8 cellular contexts compared by ENCODE assay signal in the genomic region with DNA sequence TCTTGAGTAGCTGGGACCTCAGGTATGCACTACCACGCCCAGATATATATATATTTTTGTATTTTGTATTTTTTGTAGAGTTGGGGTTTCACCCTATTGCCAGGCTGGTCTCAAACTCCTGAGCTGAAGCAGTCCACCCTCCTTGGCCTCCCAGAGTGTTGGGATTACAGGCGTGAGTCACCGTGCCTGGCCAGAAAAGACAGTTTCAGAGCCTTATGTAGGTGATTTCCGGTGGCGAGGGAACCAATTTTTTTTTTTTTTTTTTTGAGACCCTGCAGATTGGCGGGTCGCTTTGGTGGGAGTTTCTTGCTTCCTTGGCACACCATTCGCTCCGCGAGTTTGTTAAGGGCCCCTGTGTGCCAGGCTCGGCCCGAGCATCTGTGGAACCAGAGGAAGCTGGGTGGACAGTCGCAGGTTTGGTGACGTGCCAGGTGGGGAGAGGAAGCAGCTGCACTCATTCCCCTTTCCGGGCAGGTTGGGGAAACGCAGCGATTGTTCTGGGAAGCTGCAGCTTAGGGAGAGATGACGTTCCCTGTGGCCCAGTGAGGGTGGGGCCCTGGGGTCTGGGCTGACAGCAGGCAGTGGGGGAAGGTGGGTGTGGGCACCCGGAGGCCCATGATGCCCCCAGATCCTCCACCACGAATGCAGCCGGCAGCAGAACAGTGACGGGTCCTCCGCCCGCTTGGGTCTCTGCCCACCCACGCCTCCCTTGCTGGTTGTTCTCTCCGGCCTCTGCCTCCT. TPM values are rescaled to one million over a fixed set of nuclear protein-coding genes. Genes with fewer than 3 reads are reported as not detected.
DNase-seq lines count a peak whose midpoint lies in the region; ATAC-seq, FAIRE-seq and TF ChIP-seq lines count a peak whose summit lies in the region.

No MANE protein-coding gene starts in this region.

- no TSS peak for BruUV-seq in K562 (replicated peaks; lab: Mats Ljungman, UMichigan)

- TF ChIP-seq CTCF in K562 (IDR thresholded peaks at IDR 0.05 in 2 of 3, conservative IDR thresholded peaks at IDR 0.05 in 1 of 3; ENCODE audit: insufficient read depth in 2 of 3, low read depth in 1 of 3, low read length in 3 of 3): no peak

- TF ChIP-seq RAD21 in K562 (CRISPR knock-in tag; conservative IDR thresholded peaks at IDR 0.05 in 1 of 2, IDR thresholded peaks at IDR 0.05 in 1 of 2): no peak

- no peak overlapping the region for H3K4me3 ChIP-seq in BLaER1 treated with 17β-estradiol and CSF1 and Interleukin-3, amounts not matched to agents 10 nM and 100 nM
- H3K4me3 ChIP-seq in MG63 (no peak overlapping the region), K562 (no peak overlapping the region), muscle layer of colon (ENCODE audit: low read depth in 1 of 2, low read length in 2 of 2) (peak overlapping the region in 1 of 2 donors; percentile 60)

- no peaks in the 10 kb centered on the region for H3K27me3 Mint-ChIP-seq in activated CD8-positive, alpha-beta memory T cell treated with anti-CD3 and anti-CD28 coated beads, Interleukin-2, amount 10 ng/mL, durations not matched to agents 7 days and 5 days

- intact Hi-C loops in K562 (cut with micrococcal nuclease): no loop called here

- peak overlapping the region in 2 of 11 experiments; percentile 17 to 28; a peak in 1 of 22 replicates for H3K27ac ChIP-seq in BLaER1 treated with 17β-estradiol and CSF1 and Interleukin-3, amounts not matched to agents 10 nM and 100 nM
- H3K27ac ChIP-seq in K562 (ENCODE audit: extremely low read depth, low read depth, low read length): no peak overlapping the region
- H3K27ac ChIP-seq in muscle layer of colon (ENCODE audit: low read depth, low read length): peak overlapping the region; percentile 41

- H3K4me3 Mint-ChIP-seq in activated CD8-positive, alpha-beta memory T cell treated with anti-CD3 and anti-CD28 coated beads, Interleukin-2, amount 10 ng/mL, durations not matched to agents 7 days and 5 days: no peak overlapping the region

- H3K9me3 ChIP-seq in BLaER1 treated with 17β-estradiol and CSF1 and Interleukin-3, amounts not matched to agents 10 nM and 100 nM (replicated peaks in 1 of 11): no peaks in the 10 kb centered on the region
- H3K9me3 ChIP-seq in MG63 (no peaks in the 10 kb centered on the region), K562 (replicated peaks; ENCODE audit: control insufficient read depth, insufficient read depth, low read depth, low read length) (no peaks in the 10 kb centered on the region), muscle layer of colon (ENCODE audit: low read length) (no peaks in the 10 kb centered on the region)

- H3K4me2 ChIP-seq in BLaER1 treated with 17β-estradiol and CSF1 and Interleukin-3, amounts not matched to agents 10 nM and 100 nM: peak overlapping the region; percentile 32 to 54 (median 43)
- no peak overlapping the region; the same call in 1 of the 2 replicates for H3K4me2 ChIP-seq in K562 (ENCODE audit: insufficient read depth, low read length)

- peaks cover 0 to 10% (median 0%) of the 10 kb centered on the region in 11 experiments; a peak in 1 of 22 replicates for H3K36me3 ChIP-seq in BLaER1 treated with 17β-estradiol and CSF1 and Interleukin-3, amounts not matched to agents 10 nM and 100 nM
- H3K36me3 ChIP-seq in MG63 (no peaks in the 10 kb centered on the region; the same call in 1 of the 2 replicates), K562 (ENCODE audit: control insufficient read depth, insufficient read depth, low read length) (no peaks in the 10 kb centered on the region), muscle layer of colon (ENCODE audit: insufficient read depth, low read length) (no peaks in the 10 kb centered on the region)

- H3K79me2 ChIP-seq in K562 (ENCODE audit: control insufficient read depth, insufficient read depth, low read length): no peaks in the 10 kb centered on the region

- no peaks in the 10 kb centered on the region for H3K9me1 ChIP-seq in K562 (ENCODE audit: control insufficient read depth, insufficient read depth, low read length)

- no peaks in the 10 kb centered on the region for H3K27me3 ChIP-seq in BLaER1 treated with 17β-estradiol and CSF1 and Interleukin-3, amounts not matched to agents 10 nM and 100 nM
- H3K27me3 ChIP-seq in MG63 (no peaks in the 10 kb centered on the region), K562 (ENCODE audit: control insufficient read depth in 2 of 2, insufficient read depth in 2 of 2, low read length in 2 of 2) (peaks cover 60 to 96% of the 10 kb centered on the region in 2 experiments; a peak in 4 of 5 replicates), muscle layer of colon (ENCODE audit: control insufficient read depth in 1 of 2, insufficient read depth in 2 of 2, low read length in 2 of 2) (no peaks in the 10 kb centered on the region)

- H3K4me1 ChIP-seq in BLaER1 treated with 17β-estradiol and CSF1 and Interleukin-3, amounts not matched to agents 10 nM and 100 nM: peaks cover 53 to 73% (median 66%) of the 10 kb centered on the region in 10 experiments
- H3K4me1 ChIP-seq in K562 (replicated peaks in 1 of 2; ENCODE audit: control insufficient read depth in 2 of 2, insufficient read depth in 2 of 2, low read length in 2 of 2) (peaks cover 0 to 27% of the 10 kb centered on the region in 2 experiments; a peak in 2 of 5 replicates), muscle layer of colon (ENCODE audit: insufficient read depth, low read length) (peaks cover 57% of the 10 kb centered on the region)

- H3K36me3 Mint-ChIP-seq in activated CD8-positive, alpha-beta memory T cell treated with anti-CD3 and anti-CD28 coated beads, Interleukin-2, amount 10 ng/mL, durations not matched to agents 7 days and 5 days: no peaks in the 10 kb centered on the region

- TF ChIP-seq POLR2A in K562 (conservative IDR thresholded peaks at IDR 0.05) (no peak), GM12892 (IDR thresholded peaks at IDR 0.05; ENCODE audit: low read depth, low read length) (no peak)

- FAIRE-seq in K562 (lab: Jason Lieb, UNC): no peak
- no peak for FAIRE-seq in GM12892 (lab: Jason Lieb, UNC)

- no peaks in the 10 kb centered on the region for H3K9me3 Mint-ChIP-seq in activated CD8-positive, alpha-beta memory T cell treated with anti-CD3 and anti-CD28 coated beads, Interleukin-2, amount 10 ng/mL, durations not matched to agents 7 days and 5 days (ENCODE audit: low read depth)

- no peak overlapping the region for H2AFZ ChIP-seq in K562 (ENCODE audit: low read depth, low read length)

- no peak for ATAC-seq in K562
- no peak for ATAC-seq in activated CD8-positive, alpha-beta memory T cell treated with anti-CD3 and anti-CD28 coated beads, Interleukin-2, amount 10 ng/mL, durations not matched to agents 7 days and 5 days

- WGBS in K562 (ENCODE audit: insufficient coverage, low coverage, missing lambda C conversion rate): 11% methylated on average over 18 of the region's 26 CpGs

- CTCF ChIA-PET in K562 (lab: Yijun Ruan, JAX; ENCODE audit: low intra/inter-chr PET ratio): no interaction called here
- CTCF ChIA-PET in activated CD8-positive, alpha-beta memory T cell treated with anti-CD3 and anti-CD28 coated beads, Interleukin-2, amount 10 ng/mL, durations not matched to agents 7 days and 5 days (lab: Charles Lee): interaction anchor here (0.6 to 0.8 kb wide), 2 partner anchors 18 to 178 kb away, joined by 3 read pairs; no protein-coding TSS in a partner anchor

- H3K9ac ChIP-seq in BLaER1 treated with 17β-estradiol and CSF1 and Interleukin-3, amounts not matched to agents 10 nM and 100 nM: peak overlapping the region in 2 of 11 experiments; percentile 29 to 38; a peak in 2 of 22 replicates
- H3K9ac ChIP-seq in K562 (ENCODE audit: insufficient read depth in 1 of 2, low read depth in 2 of 2, low read length in 2 of 2) (peak overlapping the region in 1 of 2 experiments; percentile 12; a peak in 1 of 4 replicates), muscle layer of colon (ENCODE audit: low read length) (peak overlapping the region; percentile 33)

- no peak for TF ChIP-seq EP300 in K562 (IDR thresholded peaks at IDR 0.05; ENCODE audit: low read length)

- in situ Hi-C loops in K562 (cut with MboI): no loop called here

- POLR2A ChIA-PET in K562 (lab: Yijun Ruan, JAX): interaction anchor here (0.6 to 1.0 kb wide), 5 partner anchors 12 to 222 kb away, joined by 3 to 4 read pairs (median 3); partner anchors contain the start of gene SLC25A33

- peaks cover 38% of the 10 kb centered on the region for H3K4me1 Mint-ChIP-seq in activated CD8-positive, alpha-beta memory T cell treated with anti-CD3 and anti-CD28 coated beads, Interleukin-2, amount 10 ng/mL, durations not matched to agents 7 days and 5 days

- peak; percentile 68 for DNase-seq in MG63
- DNase-seq in K562 (ENCODE audit: extremely low read depth in 1 of 4, low spot score in 3 of 4): no peak
- no peak for DNase-seq in activated CD8-positive, alpha-beta memory T cell treated with anti-CD3 and anti-CD28 coated beads, Interleukin-2, amount 10 ng/mL, durations not matched to agents 7 days and 5 days
- DNase-seq in GM12892 (ENCODE audit: insufficient read length): no peak
- no peak for DNase-seq in ecto neural progenitor cell (ENCODE audit: low spot score)
- no peak for DNase-seq in stimulated activated CD4-positive, alpha-beta T cell treated with anti-CD3 and anti-CD28 coated beads, Interleukin-12 subunit alpha, Interleukin-12 subunit beta, amount 100 ng/mL, for 4 hours

- H4K20me1 ChIP-seq in BLaER1 treated with 17β-estradiol and CSF1 and Interleukin-3, amounts not matched to agents 10 nM and 100 nM: peaks cover 11 to 100% (median 94%) of the 10 kb centered on the region in 11 experiments; a peak in 20 of 22 replicates
- H4K20me1 ChIP-seq in K562 (replicated peaks; ENCODE audit: control insufficient read depth, insufficient read depth, low read length): peaks cover 39% of the 10 kb centered on the region

- H3K27ac Mint-ChIP-seq in activated CD8-positive, alpha-beta memory T cell treated with anti-CD3 and anti-CD28 coated beads, Interleukin-2, amount 10 ng/mL, durations not matched to agents 7 days and 5 days: no peak overlapping the region

RNA-seq across cellular contexts. Expression of gene SPSB1, which starts 25.1 kb away (rescaled TPM):
- total RNA-seq in MG63 (2014; rRNA removed; shearing (Covaris generic); ENCODE audit: low replicate concordance): 6.4 and 11.4 TPM in 2 replicates
- total RNA-seq in K562 (2011; cell fraction: chromatin; rRNA removed; ENCODE audit: low replicate concordance): not detected in 2 replicates
- 0.33 TPM in 1 of 2 replicates, not detected in the other for total RNA-seq in K562 (2011; cell fraction: nucleolus; rRNA removed)
- total RNA-seq in K562 (2011; cell fraction: nucleoplasm; rRNA removed): not detected in 2 replicates
- total RNA-seq in K562 (2014; rRNA removed): 0.08 TPM in 1 of 2 replicates, not detected in the other
- total RNA-seq in K562 (2014; rRNA removed; fragmentation: Illumina TruSeq; extraction: Trizol): not detected in 2 replicates
- 0.08 TPM in 1 of 2 replicates, not detected in the other for total RNA-seq in K562 (2015; rRNA removed; fragmentation: Illumina TruSeq; extraction: Trizol)
- 0.22 and 0.35 TPM in 2 replicates for total RNA-seq in K562 (2021)
- polyA plus RNA-seq in K562 (2011; rRNA removed): 0.09 and 0.14 TPM in 2 replicates
- 0.04 and 0.15 TPM in 2 replicates for polyA plus RNA-seq in K562 (2011; cell fraction: cytosol; rRNA removed)
- 0.17 TPM in 1 of 2 replicates, not detected in the other for polyA plus RNA-seq in K562 (2011; cell fraction: nucleus; rRNA removed)
- polyA plus RNA-seq in K562 (2012): 0.09 and 0.10 TPM in 2 replicates
- 0.22 TPM in 1 of 2 replicates, not detected in the other for polyA plus RNA-seq in K562 (2014; fragmentation: Illumina TruSeq; extraction: Trizol)
- polyA plus RNA-seq in K562 (2014; fragmentation: Nextera tagmentation; extraction: Ambion mirVana): under 1 TPM in 1 of 2 experiments, not detected in 1; 0.06 TPM
- polyA plus RNA-seq in K562 (2014; rRNA removed): 0.65 TPM in 1 of 2 replicates, not detected in the other
- polyA minus RNA-seq in K562 (2011; rRNA and poly(A)+ RNA removed): 0.12 TPM in 1 of 2 replicates, not detected in the other
- polyA minus RNA-seq in K562 (2011; cell fraction: cytosol; rRNA and poly(A)+ RNA removed): 0.55 TPM in 1 of 2 replicates, not detected in the other
- 0.11 TPM in 1 of 2 replicates, not detected in the other for polyA minus RNA-seq in K562 (2011; cell fraction: nucleus; rRNA and poly(A)+ RNA removed)
- total RNA-seq in activated CD8-positive, alpha-beta memory T cell treated with anti-CD3 and anti-CD28 coated beads, Interleukin-2, amount 10 ng/mL, durations not matched to agents 7 days and 5 days: 1 to 10 TPM; 8.2 to 9.0 TPM
- polyA plus RNA-seq in GM12892 (2012; ENCODE audit: missing spikeins): 3.8 TPM
